In genomic region chr19:52734893-52735661, GRCh38 we compare ENCODE assay signal across 7 cellular contexts. TPM values are rescaled to one million over a fixed set of nuclear protein-coding genes. Genes with fewer than 3 reads are reported as not detected.
A peak's percentile ranks its signal among the peaks of the same experiment; 100 is the strongest.
DNase-seq lines count a peak whose midpoint lies in the region; ATAC-seq and TF ChIP-seq lines count a peak whose summit lies in the region.

Gene ZNF611 (minus strand): TSS chr19:52735044. CDS start chr19:52715894, 19,150 bp downstream.

- 4% methylated on average over 37 of the region's 38 CpGs for WGBS in hepatocyte (ENCODE audit: low lambda C conversion rate, missing lambda C conversion rate)

- ATAC-seq in GM18505 (IDR thresholded peaks at IDR 0.05; ENCODE audit: unreplicated experiment) (peak; percentile 94), HG02973 (IDR thresholded peaks at IDR 0.05; ENCODE audit: unreplicated experiment) (peak; percentile 94)

- DNase-seq in NCI-H2029 treated with DMSO at 0.1 percent for 48 hours (lab: John Stamatoyannopoulos, UW) (peak; percentile 81), T-helper 9 cell (peak; percentile 99), astrocyte of the hippocampus (ENCODE audit: low read depth, low spot score) (peak; percentile 98), hepatocyte (ENCODE audit: low spot score) (peak; percentile 99), retina (peak; percentile 96)

- H3K79me2 ChIP-seq in hepatocyte = peaks cover 32% of the 10 kb centered on the region

- H3K9me3 ChIP-seq in hepatocyte (ENCODE audit: low read depth) = no peaks in the 10 kb centered on the region

- H3K27ac ChIP-seq in hepatocyte = peak within 1 kb of the TSS; percentile 95

- peak; percentile 92 for TF ChIP-seq POLR2A in GM18505 (IDR thresholded peaks at IDR 0.05; ENCODE audit: borderline replicate concordance, extremely low read depth, insufficient read depth, insufficient read length)

- H3K36me3 ChIP-seq in hepatocyte (replicated peaks; ENCODE audit: insufficient read depth, low read depth) = no peaks in the 10 kb centered on the region

- H3K27me3 ChIP-seq in hepatocyte = no peaks in the 10 kb centered on the region

- peak; percentile 57 for TF ChIP-seq CTCF in hepatocyte (IDR thresholded peaks at IDR 0.05; ENCODE audit: poor library complexity)

- H4K20me1 ChIP-seq in hepatocyte (ENCODE audit: insufficient read depth, poor library complexity, severe bottlenecking) = no peaks in the 10 kb centered on the region

- H2AFZ ChIP-seq in hepatocyte = peak within 1 kb of the TSS; percentile 66

- H3K9me2 ChIP-seq in hepatocyte (replicated peaks; ENCODE audit: insufficient read depth) = no peaks in the 10 kb centered on the region

- H3K4me1 ChIP-seq in hepatocyte (ENCODE audit: insufficient read depth) = peaks cover 22% of the 10 kb centered on the region

- peak within 1 kb of the TSS; percentile 93 for H3K4me2 ChIP-seq in hepatocyte

- H3K4me3 ChIP-seq in hepatocyte = peak within 1 kb of the TSS; percentile 85

RNA-seq across cellular contexts. Expression of gene ZNF611, which starts in this region (rescaled TPM):
- total RNA-seq in hepatocyte = 11.9 and 21.3 TPM in 2 replicates
- 10.8 and 15.4 TPM in 2 replicates for polyA plus RNA-seq in hepatocyte

Comparison
In these comparisons a context has a peak if more than half of its experiments do, and no peak if none do; other contexts are left out.
1. Peak in every context shown above with its lines: DNase-seq, ATAC-seq, H3K4me3 ChIP-seq and H3K27ac ChIP-seq.